In genomic region chr7:43838201-43838659, GRCh38 we compare ENCODE assay signal across 10 cellular contexts. TPM values are rescaled to one million over a fixed set of nuclear protein-coding genes. Genes with fewer than 3 reads are reported as not detected.
DNase-seq lines count a peak whose midpoint lies in the region; ATAC-seq and TF ChIP-seq lines count a peak whose summit lies in the region.
"Had no signal": no experiment of that assay in that cellular context is flagged by ENCODE, and none has a peak within 500 bp of the region (broad histone marks: within the 10 kb centered on the region; RNA-seq: fewer than 3 reads in every experiment).

No MANE protein-coding gene starts in this region.

- H3K27me3 ChIP-seq in CD8-positive, alpha-beta T cell (ENCODE audit: insufficient read depth, low read length) = no peaks in the 10 kb centered on the region
- H3K27me3 ChIP-seq in MM.1S (replicated peaks; ENCODE audit: insufficient read depth, low read length) (no peaks in the 10 kb centered on the region), parathyroid adenoma (ENCODE audit: control insufficient read depth, insufficient read depth, low read length) (no peaks in the 10 kb centered on the region)
- H3K27me3 ChIP-seq: adrenal gland had no signal

- H3K9me2 ChIP-seq in MM.1S (replicated peaks; ENCODE audit: insufficient read depth, low read length) = no peaks in the 10 kb centered on the region

- H3K79me2 ChIP-seq in MM.1S (ENCODE audit: low read length) (no peaks in the 10 kb centered on the region), parathyroid adenoma (no peaks in the 10 kb centered on the region)

- no peaks in the 10 kb centered on the region for H3K9me3 Mint-ChIP-seq in CD8-positive, alpha-beta T cell
- H3K9me3 Mint-ChIP-seq in nephron progenitor cell = no peaks in the 10 kb centered on the region
- H3K9me3 Mint-ChIP-seq: activated CD4-positive, alpha-beta memory T cell treated with anti-CD3 and anti-CD28 coated beads, Interleukin-2, amount 10 ng/mL, durations not matched to agents 7 days and 5 days had no signal

- H3K27me3 Mint-ChIP-seq in CD8-positive, alpha-beta T cell (ENCODE audit: low read depth) = peaks cover 2% of the 10 kb centered on the region
- H3K27me3 Mint-ChIP-seq in nephron progenitor cell (ENCODE audit: low read depth, poor library complexity) = peaks cover 21% of the 10 kb centered on the region

- DNase-seq in CD8-positive, alpha-beta T cell = no peak
- DNase-seq in MM.1S = no peak
- DNase-seq in RWPE1 (ENCODE audit: low spot score) = no peak
- no peak for DNase-seq in kidney tubule cell (ENCODE audit: low spot score)
- no peak for DNase-seq in nephron progenitor cell

- no peak overlapping the region for H3K27ac ChIP-seq in CD8-positive, alpha-beta T cell (ENCODE audit: low read depth, low read length)
- no peak overlapping the region for H3K27ac ChIP-seq in MM.1S (ENCODE audit: low read length)
- H3K27ac ChIP-seq in parathyroid adenoma = no peak overlapping the region
- H3K27ac ChIP-seq in RWPE1 = no peak overlapping the region

- peak overlapping the region; percentile 73 for H3K4me3 Mint-ChIP-seq in CD8-positive, alpha-beta T cell
- no peak overlapping the region for H3K4me3 Mint-ChIP-seq in nephron progenitor cell

- no peaks in the 10 kb centered on the region for H3F3A ChIP-seq in MM.1S (ENCODE audit: insufficient read depth, low read length)

- H3K36me3 ChIP-seq in CD8-positive, alpha-beta T cell (ENCODE audit: insufficient read depth, low read length) = no peaks in the 10 kb centered on the region
- H3K36me3 ChIP-seq in MM.1S (replicated peaks; ENCODE audit: insufficient read depth, low read length) (no peaks in the 10 kb centered on the region), parathyroid adenoma (ENCODE audit: control insufficient read depth, insufficient read depth, low read length) (no peaks in the 10 kb centered on the region)
- H3K36me3 ChIP-seq: adrenal gland had no signal

- peaks cover 2% of the 10 kb centered on the region for H3K36me3 Mint-ChIP-seq in CD8-positive, alpha-beta T cell
- H3K36me3 Mint-ChIP-seq in nephron progenitor cell (ENCODE audit: low read depth) = no peaks in the 10 kb centered on the region

- POLR2A ChIA-PET in CD8-positive, alpha-beta T cell (lab: Charles Lee) = interaction anchor here (0.8 to 1.8 kb wide), 2 partner anchors 10 to 256 kb away, joined by 5 read pairs; partner anchors contain the start of gene STK17A
- POLR2A ChIA-PET in RWPE1 (lab: Yijun Ruan, JAX; ENCODE audit: low non-redundant PET) = no interaction called here

- H3K4me1 Mint-ChIP-seq in CD8-positive, alpha-beta T cell (ENCODE audit: low read depth) = peaks cover 18% of the 10 kb centered on the region
- H3K4me1 Mint-ChIP-seq in nephron progenitor cell = peaks cover 6% of the 10 kb centered on the region

- no peak overlapping the region for H3K9ac ChIP-seq in MM.1S (ENCODE audit: low read length)
- H3K9ac ChIP-seq in parathyroid adenoma = no peak overlapping the region

- ATAC-seq in CD8-positive, alpha-beta T cell = no peak
- ATAC-seq in esophagus mucosa (peak; percentile 27), GM19351 (IDR thresholded peaks at IDR 0.05; ENCODE audit: unreplicated experiment) (no peak)

- TF ChIP-seq CTCF in CD8-positive, alpha-beta T cell (IDR thresholded peaks at IDR 0.05) = no peak
- TF ChIP-seq CTCF in MM.1S (IDR thresholded peaks at IDR 0.05; ENCODE audit: low read length) (no peak), parathyroid adenoma (IDR thresholded peaks at IDR 0.05) (no peak), RWPE1 (conservative IDR thresholded peaks at IDR 0.05; ENCODE audit: low read depth) (no peak), nephron progenitor cell (IDR thresholded peaks at IDR 0.05) (no peak)

- no peaks in the 10 kb centered on the region for H3K9me3 ChIP-seq in CD8-positive, alpha-beta T cell (ENCODE audit: low read length)
- H3K9me3 ChIP-seq in MM.1S (replicated peaks; ENCODE audit: insufficient read depth, low read length) (no peaks in the 10 kb centered on the region), parathyroid adenoma (ENCODE audit: control insufficient read depth, low read length) (no peaks in the 10 kb centered on the region)
- H3K9me3 ChIP-seq: adrenal gland had no signal

- intact Hi-C loops in CD8-positive, alpha-beta T cell (cut with DNase I, micrococcal nuclease) = loop anchor here (2.0 to 5.0 kb wide), 4 partner anchors 31 to 576 kb away; partner anchors contain the start of genes COA1 (in 2 of the 2) and MRPS24 (in 1 of the 2)

- no peak overlapping the region for H3K27ac Mint-ChIP-seq in CD8-positive, alpha-beta T cell
- H3K27ac Mint-ChIP-seq in nephron progenitor cell = no peak overlapping the region
- H3K27ac Mint-ChIP-seq: activated CD4-positive, alpha-beta memory T cell treated with anti-CD3 and anti-CD28 coated beads, Interleukin-2, amount 10 ng/mL, durations not matched to agents 7 days and 5 days had no signal

- H3K4me1 ChIP-seq in CD8-positive, alpha-beta T cell (ENCODE audit: insufficient read depth, low read length) = peaks cover 12% of the 10 kb centered on the region
- H3K4me1 ChIP-seq in MM.1S (ENCODE audit: low read length) (no peaks in the 10 kb centered on the region), parathyroid adenoma (no peaks in the 10 kb centered on the region)
- H3K4me1 ChIP-seq: adrenal gland had no signal

- no peaks in the 10 kb centered on the region for H4K20me1 ChIP-seq in MM.1S (ENCODE audit: insufficient read depth, low read length)

- CTCF ChIA-PET in CD8-positive, alpha-beta T cell (lab: Charles Lee) = interaction anchor here (0.7 to 6.7 kb wide), 35 partner anchors 10 to 1897 kb away, joined by 3 to 71 read pairs (median 4); partner anchors contain the start of genes MRPL32, PSMA2 and STK17A
- CTCF ChIA-PET in RWPE1 (lab: Yijun Ruan, JAX) = interaction anchor here (0.5 to 3.0 kb wide), 19 partner anchors 10 to 576 kb away, joined by 3 to 22 read pairs (median 3); partner anchors contain the start of gene STK17A

- peak overlapping the region; percentile 60; the same call in 1 of the 2 replicates for H3K4me2 ChIP-seq in MM.1S (ENCODE audit: low read depth, low read length)
- peak overlapping the region; percentile 66 for H3K4me2 ChIP-seq in parathyroid adenoma (ENCODE audit: low read length)

- H2AFZ ChIP-seq in MM.1S (ENCODE audit: low read length) (peak overlapping the region; percentile 87), parathyroid adenoma (peak overlapping the region; percentile 90)

- H3K4me3 ChIP-seq in CD8-positive, alpha-beta T cell (ENCODE audit: low read depth, low read length) = peak overlapping the region; percentile 12
- no peak overlapping the region for H3K4me3 ChIP-seq in MM.1S (ENCODE audit: low read length)
- no peak overlapping the region for H3K4me3 ChIP-seq in parathyroid adenoma (ENCODE audit: low read depth, low read length)

RNA-seq across cellular contexts. Expression of gene MRPS24, which starts 31.1 kb away (rescaled TPM):
- total RNA-seq in CD8-positive, alpha-beta T cell = 10 to 100 TPM; 61.7 to 74.4 TPM
- 123 TPM for total RNA-seq in esophagus mucosa
